ENCODE assay signal across 14 cellular contexts in the genomic region with DNA sequence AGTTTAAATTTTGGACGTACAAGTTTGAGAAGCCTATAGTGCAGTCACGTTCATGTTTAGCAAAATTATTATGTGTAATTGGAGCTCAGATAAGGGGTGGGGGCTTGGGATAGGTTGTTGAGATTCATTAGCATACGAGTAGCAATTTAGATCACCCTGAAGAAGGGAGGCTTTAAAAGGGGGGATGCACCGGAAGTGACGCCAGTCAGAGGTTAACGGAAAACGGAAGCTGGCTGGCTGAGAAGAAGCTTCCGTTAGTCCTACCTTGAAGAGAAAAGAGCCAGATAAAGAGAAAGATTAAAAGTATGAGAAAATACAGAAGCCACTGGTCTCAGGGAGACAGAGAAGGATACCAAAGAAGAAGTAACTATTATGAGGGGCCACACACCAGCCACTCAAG. TPM values are rescaled to one million over a fixed set of nuclear protein-coding genes. Genes with fewer than 3 reads are reported as not detected.
DNase-seq lines count a peak whose midpoint lies in the region; ATAC-seq and TF ChIP-seq lines count a peak whose summit lies in the region.
"Had no signal": no experiment of that assay in that cellular context is flagged by ENCODE, and none has a peak within 500 bp of the region (broad histone marks: within the 10 kb centered on the region; RNA-seq: fewer than 3 reads in every experiment).

No MANE protein-coding gene starts in this region.

- 87% methylated on average over 8 of the region's 8 CpGs for WGBS in mammary epithelial cell (ENCODE audit: low coverage, missing lambda C conversion rate)
- 82 to 90% methylated on average over 8 of the region's 8 CpGs for WGBS in esophagus squamous epithelium, 2 donors

- no peaks in the 10 kb centered on the region for H3K27me3 ChIP-seq in mammary epithelial cell (ENCODE audit: insufficient read depth, low read length)
- H3K27me3 ChIP-seq in esophagus squamous epithelium: no peaks in the 10 kb centered on the region
- H3K27me3 ChIP-seq in gastrocnemius medialis: peaks cover 0 to 13% (median 6%) of the 10 kb centered on the region in 3 donors
- H3K27me3 ChIP-seq: foreskin keratinocyte had no signal

- H3K27ac ChIP-seq in mammary epithelial cell (ENCODE audit: insufficient read depth, low read depth, low read length) (no peak overlapping the region), esophagus squamous epithelium (no peak overlapping the region), gastrocnemius medialis (no peak overlapping the region)

- TF ChIP-seq CTCF in MCF 10A (IDR thresholded peaks at IDR 0.05; ENCODE audit: unreplicated experiment) (no peak), mammary epithelial cell (conservative IDR thresholded peaks at IDR 0.05 in 1 of 2, IDR thresholded peaks at IDR 0.05 in 1 of 2; ENCODE audit: extremely low read depth in 1 of 2, insufficient read depth in 1 of 2, low read depth in 1 of 2, low read length in 2 of 2) (no peak), esophagus squamous epithelium (IDR thresholded peaks at IDR 0.05) (no peak), gastrocnemius medialis (IDR thresholded peaks at IDR 0.05 in 4 of 5, conservative IDR thresholded peaks at IDR 0.05 in 1 of 5) (no peak)

- in situ Hi-C loops in mammary epithelial cell (cut with MboI; ENCODE audit: low sequenced_read_pairs in 2 of 2): no loop called here
- in situ Hi-C loops in gastrocnemius medialis (cut with MboI; ENCODE audit: low sequenced_read_pairs in 4 of 4): no loop called here

- no peaks in the 10 kb centered on the region for H3K4me1 ChIP-seq in mammary epithelial cell (ENCODE audit: insufficient read depth, low read length)
- H3K4me1 ChIP-seq in esophagus squamous epithelium: peaks cover 0 to 27% (median 0%) of the 10 kb centered on the region in 3 donors
- H3K4me1 ChIP-seq in gastrocnemius medialis: no peaks in the 10 kb centered on the region
- H3K4me1 ChIP-seq: psoas muscle had no signal

- no peak overlapping the region for H3K4me3 ChIP-seq in mammary epithelial cell (replicated peaks in 1 of 3; ENCODE audit: insufficient read depth in 1 of 3, low read depth in 2 of 3, low read length in 3 of 3)
- no peak overlapping the region for H3K4me3 ChIP-seq in esophagus squamous epithelium
- peak overlapping the region in 1 of 4 donors; percentile 71 for H3K4me3 ChIP-seq in gastrocnemius medialis

- H3K9me3 ChIP-seq in mammary epithelial cell (replicated peaks; ENCODE audit: insufficient read depth, low read length) (no peaks in the 10 kb centered on the region), esophagus squamous epithelium (no peaks in the 10 kb centered on the region), gastrocnemius medialis (no peaks in the 10 kb centered on the region)
- H3K9me3 ChIP-seq: psoas muscle, tibial nerve had no signal

- dilution Hi-C loops in mammary epithelial cell (cut with HindIII; ENCODE audit: low sequenced_read_pairs): no loop called here

- no peak overlapping the region for H3K4me2 ChIP-seq in mammary epithelial cell (ENCODE audit: insufficient read depth, low read depth, low read length)

- H3K9me3 Mint-ChIP-seq in MCF 10A (ENCODE audit: unreplicated experiment): peaks cover 13% of the 10 kb centered on the region
- H3K9me3 Mint-ChIP-seq in effector memory CD8-positive, alpha-beta T cell: no peaks in the 10 kb centered on the region

- no peaks in the 10 kb centered on the region for H4K20me1 ChIP-seq in mammary epithelial cell (ENCODE audit: insufficient read depth, low read length)

- peaks cover 13% of the 10 kb centered on the region for H3K4me1 Mint-ChIP-seq in MCF 10A (ENCODE audit: insufficient read depth, unreplicated experiment)
- peaks cover 0 to 5% of the 10 kb centered on the region in 2 donors for H3K4me1 Mint-ChIP-seq in effector memory CD8-positive, alpha-beta T cell (ENCODE audit: low read depth in 2 of 2)

- no peak for DNase-seq in MCF 10A (ENCODE audit: unreplicated experiment)
- DNase-seq in mammary epithelial cell: no peak
- DNase-seq in NCI-H2227 treated with DMSO at 0.1 percent for 48 hours (lab: John Stamatoyannopoulos, UW): peak; percentile 48
- no peak for DNase-seq in effector memory CD8-positive, alpha-beta T cell
- DNase-seq in esophagus squamous epithelium (lab: John Stamatoyannopoulos, UW): no peak
- DNase-seq in gastrocnemius medialis: no peak
- DNase-seq: activated CD4-positive, alpha-beta T cell treated with anti-CD3 and anti-CD28 coated beads, Interleukin-2, amount 50 U/mL, for 1 hour; activated effector memory CD4-positive, alpha-beta T cell treated with anti-CD3 and anti-CD28 coated beads, Interleukin-2, amount 50 U/mL, for 16 hours; foreskin keratinocyte; NCI-H226; psoas muscle had no signal

- H3K27me3 Mint-ChIP-seq in MCF 10A (ENCODE audit: insufficient read depth, unreplicated experiment): peaks cover 47% of the 10 kb centered on the region
- H3K27me3 Mint-ChIP-seq in effector memory CD8-positive, alpha-beta T cell: no peaks in the 10 kb centered on the region

- no peak overlapping the region for H3K9ac ChIP-seq in mammary epithelial cell (ENCODE audit: insufficient read depth, low read length)

- POLR2A ChIA-PET in MCF 10A (lab: Yijun Ruan, JAX): interaction anchor here (0.6 kb wide), 1 partner anchor 104 kb away, joined by 3 read pairs; no protein-coding TSS in a partner anchor

- peaks cover 6% of the 10 kb centered on the region for H3K36me3 Mint-ChIP-seq in MCF 10A (ENCODE audit: insufficient read depth, unreplicated experiment)
- peaks cover 7% of the 10 kb centered on the region for H3K36me3 Mint-ChIP-seq in effector memory CD8-positive, alpha-beta T cell (ENCODE audit: insufficient read depth)

- no peaks in the 10 kb centered on the region for H3K79me2 ChIP-seq in mammary epithelial cell (ENCODE audit: insufficient read depth, low read length)

- no peaks in the 10 kb centered on the region for H3K36me3 ChIP-seq in mammary epithelial cell (ENCODE audit: insufficient read depth, low read length)
- H3K36me3 ChIP-seq in esophagus squamous epithelium: no peaks in the 10 kb centered on the region
- H3K36me3 ChIP-seq in gastrocnemius medialis: no peaks in the 10 kb centered on the region
- H3K36me3 ChIP-seq: tibial nerve had no signal

- TF ChIP-seq POLR2A in esophagus squamous epithelium (IDR thresholded peaks at IDR 0.05) (no peak), gastrocnemius medialis (IDR thresholded peaks at IDR 0.05) (no peak)

- H3K4me3 Mint-ChIP-seq in MCF 10A (ENCODE audit: unreplicated experiment): peak overlapping the region; percentile 96
- H3K4me3 Mint-ChIP-seq in effector memory CD8-positive, alpha-beta T cell: peak overlapping the region; percentile 38 to 55

- no peak for ATAC-seq in effector memory CD8-positive, alpha-beta T cell (replicated peaks)
- ATAC-seq in GM21786 (IDR thresholded peaks at IDR 0.05; ENCODE audit: unreplicated experiment): no peak
- no peak for ATAC-seq in HG03565 (IDR thresholded peaks at IDR 0.05; ENCODE audit: unreplicated experiment)
- ATAC-seq in gastrocnemius medialis: no peak

- CTCF ChIA-PET in MCF 10A (lab: Yijun Ruan, JAX) (no interaction called here), mammary epithelial cell (lab: Charles Lee; ENCODE audit: low non-redundant PET) (no interaction called here)

- H3K27ac Mint-ChIP-seq in MCF 10A (ENCODE audit: low read depth, unreplicated experiment): no peak overlapping the region
- H3K27ac Mint-ChIP-seq in effector memory CD8-positive, alpha-beta T cell: no peak overlapping the region

- intact Hi-C loops in MCF 10A (cut with micrococcal nuclease): loop anchor here (5.0 kb wide), 1 partner anchor 97 kb away; no protein-coding TSS in a partner anchor
- intact Hi-C loops in mammary epithelial cell (cut with micrococcal nuclease): no loop called here
- intact Hi-C loops in esophagus squamous epithelium (cut with DNase I): no loop called here
- intact Hi-C loops in gastrocnemius medialis (cut with DNase I; ENCODE audit: low total_unique reads): loop anchor here (5.0 kb wide), 1 partner anchor 307 kb away; no protein-coding TSS in a partner anchor

- no peak overlapping the region for H2AFZ ChIP-seq in mammary epithelial cell (ENCODE audit: low read depth, low read length)

- BruUV-seq in MCF 10A (replicated peaks; lab: Mats Ljungman, UMichigan) (no TSS peak), mammary epithelial cell (replicated peaks; lab: Mats Ljungman, UMichigan) (no TSS peak)

RNA-seq across cellular contexts. Expression of a gene that starts 1.1 kb away (rescaled TPM):
- total RNA-seq in MCF 10A (2022) (6.9 and 9.6 TPM in 2 replicates), mammary epithelial cell (10 to 100 TPM in 1 of 2 donors, 1 to 10 TPM in 1; 6.7 to 10.8 TPM), esophagus squamous epithelium (10 to 100 TPM in 3 of 4 donors, 1 to 10 TPM in 1; 5.0 to 12.6 (median 11.6) TPM), gastrocnemius medialis (1 to 10 TPM; 1.8 to 5.3 (median 3.3) TPM)
- 3.5 TPM for polyA plus RNA-seq in mammary epithelial cell
- polyA minus RNA-seq in mammary epithelial cell: 0.47 TPM

RNA-seq across cellular contexts. Expression of a gene that starts 53.7 kb away (rescaled TPM):
- total RNA-seq in MCF 10A (2022) (not detected in 2 replicates), mammary epithelial cell (not detected), esophagus squamous epithelium (not detected), gastrocnemius medialis (not detected)
- not detected for polyA plus RNA-seq in mammary epithelial cell
- polyA minus RNA-seq in mammary epithelial cell: not detected
- total RNA-seq: foreskin keratinocyte, psoas muscle, tibial nerve had no signal
- polyA plus RNA-seq: foreskin keratinocyte, psoas muscle had no signal

Comparison
In these comparisons a context has a peak if more than half of its experiments do, and no peak if none do; other contexts are left out.
1. intact Hi-C loops: an anchor here in MCF 10A (5.0 kb wide) and gastrocnemius medialis (5.0 kb wide); none called in mammary epithelial cell and esophagus squamous epithelium.